Comparison of ENCODE assay signal across 1 cellular context in genomic region chr4:169315530-169316306, GRCh38.
A peak's percentile ranks its signal among the peaks of the same experiment; 100 is the strongest.
TF ChIP-seq lines count a peak whose summit lies in the region.

No MANE protein-coding gene starts in this region.

TF ChIP-seq in IMR-90, 13 proteins besides CTCF, POLR2A, EP300 and RAD21 (continued from another document):
- no peak for TF ChIP-seq USF2 (IDR thresholded peaks at IDR 0.05; ENCODE audit: low read depth, low read length)
- peak; percentile 47; the same call in 1 of the 2 replicates for TF ChIP-seq MAFK (IDR thresholded peaks at IDR 0.05; ENCODE audit: low read depth, low read length)
- TF ChIP-seq BHLHE40 (IDR thresholded peaks at IDR 0.05; ENCODE audit: low read depth, low read length), result no peak
- no peak for TF ChIP-seq RCOR1 (IDR thresholded peaks at IDR 0.05; ENCODE audit: insufficient replicate concordance, low read length)
- TF ChIP-seq MXI1 (IDR thresholded peaks at IDR 0.05; ENCODE audit: borderline replicate concordance, low read depth, low read length), result no peak
- TF ChIP-seq CEBPB (IDR thresholded peaks at IDR 0.05; ENCODE audit: low read depth, low read length), result peak; percentile 80
- TF ChIP-seq SMC3 (IDR thresholded peaks at IDR 0.05; ENCODE audit: low read depth, low read length), result peak; percentile 9; the same call in 1 of the 2 replicates
- TF ChIP-seq CHD1 (IDR thresholded peaks at IDR 0.05; ENCODE audit: low read depth, low read length), result no peak
- TF ChIP-seq ELK1 (IDR thresholded peaks at IDR 0.05; ENCODE audit: borderline replicate concordance, low read depth, low read length), result no peak
- no peak for TF ChIP-seq RFX5 (IDR thresholded peaks at IDR 0.05; ENCODE audit: low read depth, low read length)
- no peak for TF ChIP-seq MAZ (IDR thresholded peaks at IDR 0.05; ENCODE audit: borderline replicate concordance, low read depth, low read length)
- no peak for TF ChIP-seq FOS (IDR thresholded peaks at IDR 0.05; ENCODE audit: low read depth, low read length)
